In genomic region chr1:59833022-59833421, GRCh38 we compare ENCODE assay signal across 22 cellular contexts. TPM values are rescaled to one million over a fixed set of nuclear protein-coding genes. Genes with fewer than 3 reads are reported as not detected.
"Had no signal": no experiment of that assay in that cellular context is flagged by ENCODE, and none has a peak within 500 bp of the region (broad histone marks: within the 10 kb centered on the region; RNA-seq: fewer than 3 reads in every experiment).

No MANE protein-coding gene starts in this region.

- H3K9me3 Mint-ChIP-seq: activated CD4-positive, alpha-beta memory T cell treated with anti-CD3 and anti-CD28 coated beads, Interleukin-2, amount 10 ng/mL, durations not matched to agents 7 days and 5 days; activated CD4-positive, alpha-beta T cell treated with anti-CD3 and anti-CD28 coated beads, Interleukin-2, amount 10 ng/mL, durations not matched to agents 24 days and 14 days; activated naive CD4-positive, alpha-beta T cell treated with anti-CD3 and anti-CD28 coated beads, Interleukin-2, amount 10 ng/mL, durations not matched to agents 7 days and 5 days; dendritic cell treated with granulocyte-macrophage colony-stimulating factor and Interleukin-4, amounts not matched to agents 40 ng/mL and 50 ng/mL, for 4 days; natural killer cell treated with Interleukin-12 subunit alpha and Interleukin-12 subunit beta and Interleukin-15 and Interleukin-18, amount 100 ng/mL, for 72 hours had no signal

- H3K27me3 Mint-ChIP-seq: activated CD4-positive, alpha-beta memory T cell treated with anti-CD3 and anti-CD28 coated beads, Interleukin-2, amount 10 ng/mL, durations not matched to agents 7 days and 5 days; activated CD4-positive, alpha-beta T cell treated with anti-CD3 and anti-CD28 coated beads, Interleukin-2, amount 10 ng/mL, durations not matched to agents 24 days and 14 days; activated naive CD4-positive, alpha-beta T cell treated with anti-CD3 and anti-CD28 coated beads, Interleukin-2, amount 10 ng/mL, durations not matched to agents 7 days and 5 days; dendritic cell treated with granulocyte-macrophage colony-stimulating factor and Interleukin-4, amounts not matched to agents 40 ng/mL and 50 ng/mL, for 4 days; natural killer cell treated with Interleukin-12 subunit alpha and Interleukin-12 subunit beta and Interleukin-15 and Interleukin-18, amount 100 ng/mL, for 72 hours had no signal

- H3K27ac ChIP-seq: heart right ventricle, left ventricle myocardium inferior, stomach, suprapubic skin, transverse colon, uterus had no signal

- H3K36me3 Mint-ChIP-seq: stimulated activated effector memory CD8-positive, alpha-beta T cell treated with anti-CD3 and anti-CD28 coated beads, Interleukin-12 subunit alpha, Interleukin-12 subunit beta, amount 100 ng/mL, for 72 hours had no signal

- H3K4me1 ChIP-seq: left ventricle myocardium inferior, stomach, transverse colon, uterus had no signal

- H3K4me3 ChIP-seq: heart right ventricle, left ventricle myocardium inferior, skin epidermis, stomach, suprapubic skin, transverse colon, uterus had no signal

- DNase-seq: activated CD4-positive, alpha-beta memory T cell treated with anti-CD3 and anti-CD28 coated beads, Interleukin-2, amount 10 ng/mL, durations not matched to agents 7 days and 5 days; activated CD4-positive, alpha-beta T cell treated with anti-CD3 and anti-CD28 coated beads, Interleukin-2, amount 10 ng/mL, durations not matched to agents 24 days and 14 days; activated effector memory CD4-positive, alpha-beta T cell treated with anti-CD3 and anti-CD28 coated beads, Interleukin-2, amount 50 U/mL, for 16 hours; activated naive CD4-positive, alpha-beta T cell treated with anti-CD3 and anti-CD28 coated beads, Interleukin-2, amount 10 ng/mL, durations not matched to agents 7 days and 5 days; activated T-cell treated with anti-CD3 and anti-CD28 coated beads for 4 hours; amygdala; effector CD4-positive, alpha-beta T cell; heart right ventricle; left ventricle myocardium inferior; right cardiac atrium; stimulated activated CD4-positive, alpha-beta T cell treated with anti-CD3 and anti-CD28 coated beads, Interleukin-2, amount 100 ng/mL, for 24 hours; stomach; transverse colon; uterus had no signal

- H3K4me3 Mint-ChIP-seq: activated CD4-positive, alpha-beta memory T cell treated with anti-CD3 and anti-CD28 coated beads, Interleukin-2, amount 10 ng/mL, durations not matched to agents 7 days and 5 days; activated CD4-positive, alpha-beta T cell treated with anti-CD3 and anti-CD28 coated beads, Interleukin-2, amount 10 ng/mL, durations not matched to agents 24 days and 14 days; activated naive CD4-positive, alpha-beta T cell treated with anti-CD3 and anti-CD28 coated beads, Interleukin-2, amount 10 ng/mL, durations not matched to agents 7 days and 5 days; dendritic cell treated with granulocyte-macrophage colony-stimulating factor and Interleukin-4, amounts not matched to agents 40 ng/mL and 50 ng/mL, for 4 days; natural killer cell treated with Interleukin-12 subunit alpha and Interleukin-12 subunit beta and Interleukin-15 and Interleukin-18, amount 100 ng/mL, for 72 hours; stimulated activated effector memory CD8-positive, alpha-beta T cell treated with anti-CD3 and anti-CD28 coated beads, Interleukin-12 subunit alpha, Interleukin-12 subunit beta, amount 100 ng/mL, for 72 hours had no signal

- ATAC-seq: esophagus mucosa; heart right ventricle; natural killer cell treated with Interleukin-12 subunit alpha and Interleukin-12 subunit beta and Interleukin-15 and Interleukin-18, amount 100 ng/mL, for 72 hours; right cardiac atrium; stimulated activated effector memory CD8-positive, alpha-beta T cell treated with anti-CD3 and anti-CD28 coated beads, Interleukin-12 subunit alpha, Interleukin-12 subunit beta, amount 100 ng/mL, for 72 hours had no signal

- H3K27ac Mint-ChIP-seq: activated CD4-positive, alpha-beta memory T cell treated with anti-CD3 and anti-CD28 coated beads, Interleukin-2, amount 10 ng/mL, durations not matched to agents 7 days and 5 days; activated CD4-positive, alpha-beta T cell treated with anti-CD3 and anti-CD28 coated beads, Interleukin-2, amount 10 ng/mL, durations not matched to agents 24 days and 14 days; activated naive CD4-positive, alpha-beta T cell treated with anti-CD3 and anti-CD28 coated beads, Interleukin-2, amount 10 ng/mL, durations not matched to agents 7 days and 5 days; dendritic cell treated with granulocyte-macrophage colony-stimulating factor and Interleukin-4, amounts not matched to agents 40 ng/mL and 50 ng/mL, for 4 days; natural killer cell treated with Interleukin-12 subunit alpha and Interleukin-12 subunit beta and Interleukin-15 and Interleukin-18, amount 100 ng/mL, for 72 hours; stimulated activated effector memory CD8-positive, alpha-beta T cell treated with anti-CD3 and anti-CD28 coated beads, Interleukin-12 subunit alpha, Interleukin-12 subunit beta, amount 100 ng/mL, for 72 hours had no signal

- H3K9me3 ChIP-seq: heart right ventricle, left ventricle myocardium inferior, stomach, suprapubic skin, transverse colon, uterus had no signal

- H3K27me3 ChIP-seq: heart right ventricle, stomach, suprapubic skin, transverse colon, uterus had no signal

- H3K36me3 ChIP-seq: heart right ventricle, left ventricle myocardium inferior, suprapubic skin had no signal

- H3K4me1 Mint-ChIP-seq: activated CD4-positive, alpha-beta memory T cell treated with anti-CD3 and anti-CD28 coated beads, Interleukin-2, amount 10 ng/mL, durations not matched to agents 7 days and 5 days; activated CD4-positive, alpha-beta T cell treated with anti-CD3 and anti-CD28 coated beads, Interleukin-2, amount 10 ng/mL, durations not matched to agents 24 days and 14 days; activated naive CD4-positive, alpha-beta T cell treated with anti-CD3 and anti-CD28 coated beads, Interleukin-2, amount 10 ng/mL, durations not matched to agents 7 days and 5 days; stimulated activated effector memory CD8-positive, alpha-beta T cell treated with anti-CD3 and anti-CD28 coated beads, Interleukin-12 subunit alpha, Interleukin-12 subunit beta, amount 100 ng/mL, for 72 hours had no signal

RNA-seq across cellular contexts. Expression of gene HOOK1, which starts 18.3 kb away (rescaled TPM):
- total RNA-seq: osteocyte, pulmonary artery endothelial cell had no signal
